ENCODE assay signal across 1 cellular context in genomic region chr6:30344868-30345671, GRCh38.
TF ChIP-seq lines count a peak whose summit lies in the region.

Gene RPP21 (plus strand): TSS chr6:30345156. CDS start chr6:30345172, 16 bp downstream.

TF ChIP-seq in HepG2, 621 proteins besides CTCF, POLR2A, EP300 and RAD21 (continued from another document and continues in another):
- TF ChIP-seq RFXAP (CRISPR knock-in tag; IDR thresholded peaks at IDR 0.05; ENCODE audit: borderline replicate concordance), result peak; percentile 90
- TF ChIP-seq FOXK2 (IDR thresholded peaks at IDR 0.05), result no peak
- TF ChIP-seq ZNF33B (CRISPR knock-in tag; IDR thresholded peaks at IDR 0.05), result peak; percentile 65; the same call in 1 of the 2 replicates
- no peak for TF ChIP-seq ONECUT2 (CRISPR knock-in tag; IDR thresholded peaks at IDR 0.05)
- TF ChIP-seq KAT2B (IDR thresholded peaks at IDR 0.05; ENCODE audit: borderline replicate concordance, low read depth, low read length), result no peak
- peak; percentile 83; the same call in 1 of the 2 replicates for TF ChIP-seq ZNF746 (CRISPR knock-in tag; IDR thresholded peaks at IDR 0.05)
- peak; percentile 91 for TF ChIP-seq HOXD1 (CRISPR knock-in tag; IDR thresholded peaks at IDR 0.05)
- peak; percentile 75 for TF ChIP-seq IKZF4 (CRISPR knock-in tag; IDR thresholded peaks at IDR 0.05; ENCODE audit: borderline replicate concordance, low read depth, not compliant biosample characterization)
- TF ChIP-seq ZNF234 (CRISPR knock-in tag; conservative IDR thresholded peaks at IDR 0.05), result no peak; the same call in 1 of the 2 replicates
- no peak for TF ChIP-seq CBX2 (IDR thresholded peaks at IDR 0.05; ENCODE audit: low read depth, low read length)
- peak; percentile 65; the same call in 1 of the 2 replicates for TF ChIP-seq CBX2 (CRISPR knock-in tag; IDR thresholded peaks at IDR 0.05; ENCODE audit: low read depth)
- peak; percentile 22; the same call in 1 of the 2 replicates for TF ChIP-seq EHMT2 (IDR thresholded peaks at IDR 0.05; ENCODE audit: borderline replicate concordance, low read depth, low read length)
- TF ChIP-seq FOXK1 (CRISPR knock-in tag; IDR thresholded peaks at IDR 0.05; ENCODE audit: borderline replicate concordance, low read depth), result peak; percentile 69
- peak; percentile 64; the same call in 1 of the 2 replicates for TF ChIP-seq ATF3 (CRISPR knock-in tag; IDR thresholded peaks at IDR 0.05)
- TF ChIP-seq ELK4 (CRISPR knock-in tag; IDR thresholded peaks at IDR 0.05; ENCODE audit: borderline replicate concordance), result peak; percentile 85; the same call in 1 of the 2 replicates
- TF ChIP-seq ATAD3A (CRISPR knock-in tag; IDR thresholded peaks at IDR 0.05), result 0 out of 2 replicates have a peak, but pooled peaks have one; percentile 79
- TF ChIP-seq ZNF468 (CRISPR knock-in tag; IDR thresholded peaks at IDR 0.05), result 0 out of 2 replicates have a peak, but pooled peaks have one; percentile 66
- no peak for TF ChIP-seq CERS6 (CRISPR knock-in tag; IDR thresholded peaks at IDR 0.05)
- TF ChIP-seq CENPBD1 (CRISPR knock-in tag; IDR thresholded peaks at IDR 0.05; ENCODE audit: borderline replicate concordance, low read depth), result no peak
- peak; percentile 81; the same call in 1 of the 2 replicates for TF ChIP-seq ZNF546 (CRISPR knock-in tag; conservative IDR thresholded peaks at IDR 0.05)
- no peak; the same call in 1 of the 2 replicates for TF ChIP-seq NR2F2 (IDR thresholded peaks at IDR 0.05; ENCODE audit: borderline replicate concordance, low read depth)
- no peak for TF ChIP-seq MLLT10 (CRISPR knock-in tag; IDR thresholded peaks at IDR 0.05)
- no peak for TF ChIP-seq NFE2 (CRISPR knock-in tag; IDR thresholded peaks at IDR 0.05)
- peak; percentile 91; the same call in 1 of the 2 replicates for TF ChIP-seq SNAPC4 (CRISPR knock-in tag; IDR thresholded peaks at IDR 0.05)
- peak; percentile 65; the same call in 1 of the 2 replicates for TF ChIP-seq BCL6 (CRISPR knock-in tag; IDR thresholded peaks at IDR 0.05)
- no peak for TF ChIP-seq NFRKB (IDR thresholded peaks at IDR 0.05)
- peak; percentile 88 for TF ChIP-seq XBP1 (CRISPR knock-in tag; IDR thresholded peaks at IDR 0.05)
- TF ChIP-seq ZNF556 (CRISPR knock-in tag; IDR thresholded peaks at IDR 0.05; ENCODE audit: borderline replicate concordance), result peak; percentile 78; the same call in 1 of the 2 replicates
- TF ChIP-seq TGIF2 (CRISPR knock-in tag; IDR thresholded peaks at IDR 0.05), result no peak
- no peak for TF ChIP-seq ZFP62 (CRISPR knock-in tag; IDR thresholded peaks at IDR 0.05)
- peak; percentile 63 for TF ChIP-seq GATAD2A (CRISPR knock-in tag; IDR thresholded peaks at IDR 0.05)
- TF ChIP-seq GLI4 (CRISPR knock-in tag; IDR thresholded peaks at IDR 0.05; ENCODE audit: borderline replicate concordance), result peak; percentile 96; the same call in 1 of the 2 replicates
- no peak for TF ChIP-seq RFX1 (IDR thresholded peaks at IDR 0.05)
- TF ChIP-seq ZXDC (CRISPR knock-in tag; IDR thresholded peaks at IDR 0.05), result peak; percentile 96
- TF ChIP-seq KLF6 (CRISPR knock-in tag; IDR thresholded peaks at IDR 0.05), result peak; percentile 88
- peak; percentile 73 for TF ChIP-seq ZNF720 (CRISPR knock-in tag; IDR thresholded peaks at IDR 0.05)
- peak; percentile 79; the same call in 1 of the 2 replicates for TF ChIP-seq DR1 (CRISPR knock-in tag; IDR thresholded peaks at IDR 0.05)
- TF ChIP-seq ZNF501 (CRISPR knock-in tag; IDR thresholded peaks at IDR 0.05), result peak; percentile 88
- TF ChIP-seq POLR2AphosphoS5 (IDR thresholded peaks at IDR 0.05; ENCODE audit: low read depth, low read length), result peak; percentile 85
- peak; percentile 85; the same call in 1 of the 2 replicates for TF ChIP-seq ZFP82 (CRISPR knock-in tag; IDR thresholded peaks at IDR 0.05; ENCODE audit: borderline replicate concordance)
- TF ChIP-seq SYNCRIP (IDR thresholded peaks at IDR 0.05; ENCODE audit: insufficient read depth, low read depth, low read length), result no peak
- peak; percentile 48 for TF ChIP-seq RARA (CRISPR knock-in tag; IDR thresholded peaks at IDR 0.05)
- 0 out of 2 replicates have a peak, but pooled peaks have one; percentile 71 for TF ChIP-seq NCOA5 (CRISPR knock-in tag; IDR thresholded peaks at IDR 0.05)
- TF ChIP-seq ZNF326 (CRISPR knock-in tag; IDR thresholded peaks at IDR 0.05; ENCODE audit: borderline replicate concordance), result peak; percentile 63; the same call in 1 of the 2 replicates
- peak; percentile 81; the same call in 1 of the 2 replicates for TF ChIP-seq SMYD3 (CRISPR knock-in tag; IDR thresholded peaks at IDR 0.05)
- peak; percentile 69 for TF ChIP-seq MAX (IDR thresholded peaks at IDR 0.05)
- no peak for TF ChIP-seq MAFG (CRISPR knock-in tag; IDR thresholded peaks at IDR 0.05)
- 0 out of 2 replicates have a peak, but pooled peaks have one; percentile 83 for TF ChIP-seq ZBTB42 (CRISPR knock-in tag; IDR thresholded peaks at IDR 0.05)
- peak; percentile 61 for TF ChIP-seq CREM (IDR thresholded peaks at IDR 0.05)
- no peak for TF ChIP-seq CREM (CRISPR knock-in tag; IDR thresholded peaks at IDR 0.05)
- peak; percentile 94 for TF ChIP-seq CBFB (CRISPR knock-in tag; IDR thresholded peaks at IDR 0.05)
- no peak for TF ChIP-seq SMARCC2 (IDR thresholded peaks at IDR 0.05)
- TF ChIP-seq MTA3 (CRISPR knock-in tag; IDR thresholded peaks at IDR 0.05), result no peak
- TF ChIP-seq ZNF7 (CRISPR knock-in tag; IDR thresholded peaks at IDR 0.05), result no peak
- 0 out of 2 replicates have a peak, but pooled peaks have one; percentile 76 for TF ChIP-seq DDIT3 (CRISPR knock-in tag; IDR thresholded peaks at IDR 0.05)
- peak; percentile 94 for TF ChIP-seq EED (CRISPR knock-in tag; IDR thresholded peaks at IDR 0.05)
- peak; percentile 65; the same call in 1 of the 2 replicates for TF ChIP-seq ZFAT (CRISPR knock-in tag; conservative IDR thresholded peaks at IDR 0.05)
- no peak for TF ChIP-seq SIN3B (IDR thresholded peaks at IDR 0.05; ENCODE audit: low read length)
- no peak for TF ChIP-seq ZNF841 (CRISPR knock-in tag; IDR thresholded peaks at IDR 0.05; ENCODE audit: borderline replicate concordance)
- 0 out of 2 replicates have a peak, but pooled peaks have one; percentile 17 for TF ChIP-seq CC2D1A (CRISPR knock-in tag; IDR thresholded peaks at IDR 0.05)
- no peak; the same call in 1 of the 2 replicates for TF ChIP-seq ETV6 (CRISPR knock-in tag; conservative IDR thresholded peaks at IDR 0.05)
- no peak for TF ChIP-seq ZNF775 (CRISPR knock-in tag; IDR thresholded peaks at IDR 0.05; ENCODE audit: borderline replicate concordance)
- TF ChIP-seq PHF20 (CRISPR knock-in tag; IDR thresholded peaks at IDR 0.05), result peak; percentile 92
- peak; percentile 91 for TF ChIP-seq ZNF670 (CRISPR knock-in tag; IDR thresholded peaks at IDR 0.05; ENCODE audit: borderline replicate concordance)
- TF ChIP-seq SOX13 (IDR thresholded peaks at IDR 0.05), result no peak
- peak in 1 of 2 experiments; percentile 16; a peak in 1 of 4 replicates for TF ChIP-seq SOX13 (CRISPR knock-in tag; conservative IDR thresholded peaks at IDR 0.05 in 1 of 2, IDR thresholded peaks at IDR 0.05 in 1 of 2)
- no peak for TF ChIP-seq ZNF605 (CRISPR knock-in tag; IDR thresholded peaks at IDR 0.05)
- peak; percentile 72 for TF ChIP-seq FOXA3 (CRISPR knock-in tag; IDR thresholded peaks at IDR 0.05)
- TF ChIP-seq TFDP1 (CRISPR knock-in tag; IDR thresholded peaks at IDR 0.05; ENCODE audit: borderline replicate concordance), result peak; percentile 75; the same call in 1 of the 2 replicates
- no peak for TF ChIP-seq RFX5 (IDR thresholded peaks at IDR 0.05; ENCODE audit: low read depth, low read length)
- no peak for TF ChIP-seq NFIC (IDR thresholded peaks at IDR 0.05; ENCODE audit: low read length)
- TF ChIP-seq ZNF629 (CRISPR knock-in tag; conservative IDR thresholded peaks at IDR 0.05), result no peak; the same call in 1 of the 2 replicates
- TF ChIP-seq TOE1 (CRISPR knock-in tag; IDR thresholded peaks at IDR 0.05), result peak; percentile 86
